Comparison of ENCODE assay signal across 20 cellular contexts in genomic region chr22:29105468-29105867, GRCh38. TPM values are rescaled to one million over a fixed set of nuclear protein-coding genes. Genes with fewer than 3 reads are reported as not detected.
A peak's percentile ranks its signal among the peaks of the same experiment; 100 is the strongest.
DNase-seq lines count a peak whose midpoint lies in the region; TF ChIP-seq lines count a peak whose summit lies in the region.
"Had no signal": no experiment of that assay in that cellular context is flagged by ENCODE, and none has a peak within 500 bp of the region (broad histone marks: within the 10 kb centered on the region; RNA-seq: fewer than 3 reads in every experiment).

No MANE protein-coding gene starts in this region.

- H3K9me3 ChIP-seq in GM23248 (ENCODE audit: low read depth) (no peaks in the 10 kb centered on the region), OCI-LY7 (ENCODE audit: low read length) (no peaks in the 10 kb centered on the region)
- H3K9me3 ChIP-seq: BLaER1 had no signal

- intact Hi-C loops in OCI-LY7 (cut with micrococcal nuclease; ENCODE audit: unreplicated experiment) = no loop called here

- no peak overlapping the region for H2AFZ ChIP-seq in GM23248
- no peak overlapping the region for H2AFZ ChIP-seq in OCI-LY7 (ENCODE audit: low read length)

- POLR2A ChIA-PET in OCI-LY7 (lab: Charles Lee) = no interaction called here

- peaks cover 8% of the 10 kb centered on the region; the same call in 1 of the 2 replicates for H3F3A ChIP-seq in GM23248 (ENCODE audit: insufficient read depth)

- H3K27ac Mint-ChIP-seq in nephron (peak overlapping the region; percentile 18 to 42 (median 30)), immature natural killer cell (no peak overlapping the region)

- DNase-seq in GM23248 (peak; percentile 66), NCI-H69 (lab: John Stamatoyannopoulos, UW) (peak; percentile 48), choroid plexus epithelial cell (ENCODE audit: low read depth) (peak; percentile 34), OCI-LY7 (ENCODE audit: low spot score) (no peak), immature natural killer cell (no peak)
- no peak for DNase-seq in stimulated activated CD4-positive, alpha-beta T cell treated with anti-CD3 and anti-CD28 coated beads, Interleukin-4, amount 100 ng/mL, for 1 hour
- DNase-seq: CD4-positive, alpha-beta memory T cell; DMS53; NCI-H1092 treated with DMSO at 0.1 percent for 48 hours; NCI-H146; NCI-H2029 treated with DMSO at 0.1 percent for 48 hours; NCI-H748 treated with DMSO at 0.1 percent for 48 hours; PC-3 had no signal

- WGBS in GM23248 (ENCODE audit: low coverage in 1 of 2, low lambda C conversion rate in 2 of 2, missing lambda C conversion rate in 2 of 2), 2 experiments = 28 to 42% methylated on average over 2 of the region's 2 CpGs

- H3K4me3 Mint-ChIP-seq in nephron = no peak overlapping the region
- no peak overlapping the region for H3K4me3 Mint-ChIP-seq in immature natural killer cell
- H3K4me3 Mint-ChIP-seq: CD4-positive, alpha-beta memory T cell; IgD-negative memory B cell had no signal

- CTCF ChIA-PET in OCI-LY7 (lab: Charles Lee; ENCODE audit: unreplicated experiment) = no interaction called here

- H3K27ac ChIP-seq in GM23248 (no peak overlapping the region), OCI-LY7 (ENCODE audit: low read depth, low read length, poor library complexity, severe bottlenecking) (no peak overlapping the region)
- H3K27ac ChIP-seq: BLaER1, RWPE1 had no signal

- H4K20me1 ChIP-seq in GM23248 (ENCODE audit: insufficient read depth) = no peaks in the 10 kb centered on the region
- H4K20me1 ChIP-seq in OCI-LY7 (ENCODE audit: insufficient read depth, low read length) = no peaks in the 10 kb centered on the region
- H4K20me1 ChIP-seq: BLaER1 had no signal

- H3K9me3 Mint-ChIP-seq in nephron = no peaks in the 10 kb centered on the region
- H3K9me3 Mint-ChIP-seq in immature natural killer cell = no peaks in the 10 kb centered on the region
- H3K9me3 Mint-ChIP-seq: CD4-positive, alpha-beta memory T cell; IgD-negative memory B cell had no signal

- no TSS peak for BruUV-seq in OCI-LY7 (replicated peaks; lab: Mats Ljungman, UMichigan)

- H3K4me1 ChIP-seq in GM23248 (ENCODE audit: insufficient read depth) (peaks cover 11% of the 10 kb centered on the region), OCI-LY7 (ENCODE audit: insufficient read depth, low read length, poor library complexity, severe bottlenecking) (no peaks in the 10 kb centered on the region)
- H3K4me1 ChIP-seq: BLaER1 had no signal

- H3K79me2 ChIP-seq in GM23248 (ENCODE audit: insufficient read depth) (no peaks in the 10 kb centered on the region), OCI-LY7 (ENCODE audit: insufficient read depth, low read depth, low read length) (no peaks in the 10 kb centered on the region)

- peaks cover 47% of the 10 kb centered on the region for H3K4me1 Mint-ChIP-seq in nephron
- no peaks in the 10 kb centered on the region for H3K4me1 Mint-ChIP-seq in immature natural killer cell
- H3K4me1 Mint-ChIP-seq: CD4-positive, alpha-beta memory T cell; IgD-negative memory B cell had no signal

- H3K4me3 ChIP-seq in GM23248 (no peak overlapping the region), choroid plexus epithelial cell (ENCODE audit: low read depth, low read length) (no peak overlapping the region), OCI-LY7 (ENCODE audit: low read depth, low read length, poor library complexity, severe bottlenecking) (no peak overlapping the region)
- H3K4me3 ChIP-seq: BLaER1 had no signal

- TF ChIP-seq CTCF in choroid plexus epithelial cell (conservative IDR thresholded peaks at IDR 0.05; ENCODE audit: low read depth, low read length) = no peak
- TF ChIP-seq CTCF in nephron (IDR thresholded peaks at IDR 0.05; ENCODE audit: unreplicated experiment in 3 of 3) = no peak
- TF ChIP-seq CTCF in OCI-LY7 (conservative IDR thresholded peaks at IDR 0.05; ENCODE audit: low read length) = no peak

- H3K27me3 Mint-ChIP-seq in nephron (ENCODE audit: low read depth) (no peaks in the 10 kb centered on the region), immature natural killer cell (ENCODE audit: low read depth in 3 of 3) (peaks cover 5 to 11% (median 9%) of the 10 kb centered on the region in 3 donors)

- H3K27me3 ChIP-seq in GM23248 (replicated peaks; ENCODE audit: insufficient read depth) = no peaks in the 10 kb centered on the region
- H3K27me3 ChIP-seq: BLaER1 had no signal

- H3K4me2 ChIP-seq in GM23248 (ENCODE audit: unreplicated experiment) (no peak overlapping the region), OCI-LY7 (ENCODE audit: low read length) (no peak overlapping the region)
- H3K4me2 ChIP-seq: BLaER1 had no signal

- in situ Hi-C loops in GM23248 (cut with MboI) = no loop called here

- H3K36me3 ChIP-seq in GM23248 (ENCODE audit: low read depth) = no peaks in the 10 kb centered on the region
- no peaks in the 10 kb centered on the region for H3K36me3 ChIP-seq in OCI-LY7 (ENCODE audit: insufficient read depth, low read length)
- H3K36me3 ChIP-seq: BLaER1 had no signal

- H3K9me2 ChIP-seq in GM23248 (ENCODE audit: insufficient read depth) (no peaks in the 10 kb centered on the region), OCI-LY7 (ENCODE audit: insufficient read depth, low read length) (no peaks in the 10 kb centered on the region)

- no peak overlapping the region for H3K9ac ChIP-seq in GM23248
- H3K9ac ChIP-seq: BLaER1 had no signal

- peaks cover 5% of the 10 kb centered on the region for H3K36me3 Mint-ChIP-seq in nephron (ENCODE audit: low read depth)
- H3K36me3 Mint-ChIP-seq in immature natural killer cell = no peaks in the 10 kb centered on the region
- H3K36me3 Mint-ChIP-seq: CD4-positive, alpha-beta memory T cell; IgD-negative memory B cell had no signal

RNA-seq across cellular contexts. Expression of gene KREMEN1, which starts 32.6 kb away (rescaled TPM):
- 2.7 and 4.4 TPM in 2 replicates for total RNA-seq in GM23248 (2014; rRNA removed; shearing (Covaris generic))
- polyA plus RNA-seq in GM23248 (2016; fragmentation: Nextera tagmentation; extraction: Ambion mirVana) (4.3 and 4.5 TPM in 2 replicates), immature natural killer cell (not detected)
- total RNA-seq in OCI-LY7 (2014; rRNA removed; shearing (Covaris generic)) = not detected in 2 replicates
- not detected in 2 replicates for total RNA-seq in OCI-LY7 (2022)
- total RNA-seq: CD4-positive, alpha-beta memory T cell had no signal
- polyA plus RNA-seq: CD4-positive, alpha-beta memory T cell; IgD-negative memory B cell had no signal

RNA-seq across cellular contexts. Expression of gene C22orf31, which starts 43.8 kb away (rescaled TPM):
- not detected in 2 replicates for total RNA-seq in GM23248 (2014; rRNA removed; shearing (Covaris generic))
- polyA plus RNA-seq in GM23248 (2016; fragmentation: Nextera tagmentation; extraction: Ambion mirVana) = not detected in 2 replicates
- not detected in 2 replicates for total RNA-seq in OCI-LY7 (2014; rRNA removed; shearing (Covaris generic))
- total RNA-seq in OCI-LY7 (2022) = not detected in 2 replicates
- not detected for polyA plus RNA-seq in immature natural killer cell
- total RNA-seq: A673; CD4-positive, alpha-beta memory T cell; LHCN-M2; NCI-H460; PC-3 had no signal
- polyA plus RNA-seq: CD4-positive, alpha-beta memory T cell; IgD-negative memory B cell had no signal

Comparison
In these comparisons a context has a peak if more than half of its experiments do, and no peak if none do; other contexts are left out.
1. DNase-seq: peak in GM23248 (single experiment), NCI-H69 (single experiment) and choroid plexus epithelial cell (single experiment); none in stimulated activated CD4-positive, alpha-beta T cell treated with anti-CD3 and anti-CD28 coated beads, Interleukin-4, amount 100 ng/mL, for 1 hour (single experiment), OCI-LY7 (single experiment) and immature natural killer cell (0 of 3).
2. H3K27ac Mint-ChIP-seq: peak in nephron (3 of 3); none in immature natural killer cell (0 of 6).